In the genomic region with DNA sequence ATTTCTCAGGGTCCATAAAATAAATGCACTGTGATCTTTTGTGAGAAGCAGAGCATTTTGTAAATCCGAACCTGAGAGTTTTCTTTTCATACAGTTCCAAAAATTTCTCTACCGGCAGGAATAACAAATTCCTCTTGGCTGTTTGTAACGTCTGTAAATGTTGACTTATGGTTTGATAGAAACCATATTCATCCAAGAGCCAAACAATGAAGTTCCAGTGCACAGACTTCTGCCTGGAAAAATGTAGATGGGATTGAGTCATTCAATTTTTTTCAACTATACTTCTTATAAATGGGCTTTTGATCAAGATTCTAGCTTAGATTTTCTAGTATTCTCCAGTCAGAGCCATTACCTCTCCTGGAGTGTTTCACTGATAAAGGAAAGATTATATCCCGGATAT, we compare ENCODE assay signal across 32 cellular contexts.
"Had no signal": no experiment of that assay in that cellular context is flagged by ENCODE, and none has a peak within 500 bp of the region (broad histone marks: within the 10 kb centered on the region; RNA-seq: fewer than 3 reads in every experiment).

No MANE protein-coding gene starts in this region.

- H3K9me3 ChIP-seq: gastroesophageal sphincter, neutrophil, pancreas, prostate gland, upper lobe of left lung, vagina had no signal

- H3K27me3 ChIP-seq: gastroesophageal sphincter, hepatocyte, neutrophil, pancreas, upper lobe of left lung, vagina had no signal

- H3K27me3 Mint-ChIP-seq: activated CD4-positive, alpha-beta T cell treated with anti-CD3 and anti-CD28 coated beads, Interleukin-2, amount 10 ng/mL, durations not matched to agents 24 days and 14 days; stimulated activated naive CD8-positive, alpha-beta T cell treated with anti-CD3 and anti-CD28 coated beads, Interleukin-15, Interleukin-2, amounts not matched to agents 100 ng/mL and 50 ng/mL, for 24 hours had no signal

- H3K36me3 Mint-ChIP-seq: activated CD4-positive, alpha-beta memory T cell treated with anti-CD3 and anti-CD28 coated beads for 36 hours; brain; stimulated activated effector memory CD8-positive, alpha-beta T cell treated with anti-CD3 and anti-CD28 coated beads, Interleukin-12 subunit alpha, Interleukin-12 subunit beta, amount 100 ng/mL, for 72 hours had no signal

- H3K27ac Mint-ChIP-seq: activated CD4-positive, alpha-beta memory T cell treated with anti-CD3 and anti-CD28 coated beads for 36 hours; activated CD4-positive, alpha-beta T cell treated with anti-CD3 and anti-CD28 coated beads, Interleukin-2, amount 10 ng/mL, durations not matched to agents 24 days and 14 days; activated T-helper 1 cell treated with anti-CD3 and anti-CD28 coated beads, Interleukin-12 subunit alpha, Interleukin-12 subunit beta, Interleukin-2, Interleukin-4 antibody, amounts not matched to agents 30 ng/mL and 10 ng/mL and 1 ng/mL, durations not matched to agents 14 hours and 24 hours and 36 hours; brain; effector memory CD8-positive, alpha-beta T cell; stimulated activated effector memory CD8-positive, alpha-beta T cell treated with anti-CD3 and anti-CD28 coated beads, Interleukin-12 subunit alpha, Interleukin-12 subunit beta, amount 100 ng/mL, for 72 hours; stimulated activated naive CD8-positive, alpha-beta T cell treated with anti-CD3 and anti-CD28 coated beads, Interleukin-15, Interleukin-2, amounts not matched to agents 100 ng/mL and 50 ng/mL, for 24 hours had no signal

- H3K9me3 Mint-ChIP-seq: activated CD4-positive, alpha-beta memory T cell treated with anti-CD3 and anti-CD28 coated beads for 36 hours; activated CD4-positive, alpha-beta T cell treated with anti-CD3 and anti-CD28 coated beads, Interleukin-2, amount 10 ng/mL, durations not matched to agents 24 days and 14 days; activated T-helper 1 cell treated with anti-CD3 and anti-CD28 coated beads, Interleukin-12 subunit alpha, Interleukin-12 subunit beta, Interleukin-2, Interleukin-4 antibody, amounts not matched to agents 30 ng/mL and 10 ng/mL and 1 ng/mL, durations not matched to agents 14 hours and 24 hours and 36 hours; brain; effector memory CD8-positive, alpha-beta T cell; nephron; stimulated activated effector memory CD8-positive, alpha-beta T cell treated with anti-CD3 and anti-CD28 coated beads, Interleukin-12 subunit alpha, Interleukin-12 subunit beta, amount 100 ng/mL, for 72 hours; stimulated activated naive CD8-positive, alpha-beta T cell treated with anti-CD3 and anti-CD28 coated beads, Interleukin-15, Interleukin-2, amounts not matched to agents 100 ng/mL and 50 ng/mL, for 24 hours had no signal

- H3K27ac ChIP-seq: gastroesophageal sphincter, hepatocyte, neutrophil, pancreas, prostate gland, skin epidermis, upper lobe of left lung, vagina had no signal

- H3K4me1 ChIP-seq: gastroesophageal sphincter, pancreas, prostate gland, upper lobe of left lung, vagina had no signal

- H3K4me3 ChIP-seq: gastroesophageal sphincter, hepatocyte, pancreas, prostate gland, skin epidermis, upper lobe of left lung, vagina had no signal

- H2AFZ ChIP-seq: hepatocyte had no signal

- H3K4me1 Mint-ChIP-seq: activated CD4-positive, alpha-beta T cell treated with anti-CD3 and anti-CD28 coated beads, Interleukin-2, amount 10 ng/mL, durations not matched to agents 24 days and 14 days; nephron; stimulated activated effector memory CD8-positive, alpha-beta T cell treated with anti-CD3 and anti-CD28 coated beads, Interleukin-12 subunit alpha, Interleukin-12 subunit beta, amount 100 ng/mL, for 72 hours had no signal

- H3K4me2 ChIP-seq: hepatocyte had no signal

- H3K79me2 ChIP-seq: hepatocyte had no signal

- H3K4me3 Mint-ChIP-seq: activated CD4-positive, alpha-beta memory T cell treated with anti-CD3 and anti-CD28 coated beads for 36 hours; activated CD4-positive, alpha-beta T cell treated with anti-CD3 and anti-CD28 coated beads, Interleukin-2, amount 10 ng/mL, durations not matched to agents 24 days and 14 days; activated T-helper 1 cell treated with anti-CD3 and anti-CD28 coated beads, Interleukin-12 subunit alpha, Interleukin-12 subunit beta, Interleukin-2, Interleukin-4 antibody, amounts not matched to agents 30 ng/mL and 10 ng/mL and 1 ng/mL, durations not matched to agents 14 hours and 24 hours and 36 hours; brain; effector memory CD8-positive, alpha-beta T cell; nephron; stimulated activated effector memory CD8-positive, alpha-beta T cell treated with anti-CD3 and anti-CD28 coated beads, Interleukin-12 subunit alpha, Interleukin-12 subunit beta, amount 100 ng/mL, for 72 hours; stimulated activated naive CD8-positive, alpha-beta T cell treated with anti-CD3 and anti-CD28 coated beads, Interleukin-15, Interleukin-2, amounts not matched to agents 100 ng/mL and 50 ng/mL, for 24 hours had no signal

- DNase-seq: activated CD4-positive, alpha-beta memory T cell treated with anti-CD3 and anti-CD28 coated beads for 36 hours; activated CD4-positive, alpha-beta T cell treated with anti-CD3 and anti-CD28 coated beads, Interleukin-2, amount 10 ng/mL, durations not matched to agents 24 days and 14 days; activated CD4-positive, CD25-positive, alpha-beta regulatory T cell treated with anti-CD3 and anti-CD28 coated beads, Interleukin-2, amount 50 U/mL, for 72 hours; activated CD8-positive, alpha-beta memory T cell treated with anti-CD3 and anti-CD28 coated beads, Interleukin-2, amount 50 U/mL, for 4 hours; activated gamma-delta T cell treated with Interleukin-2 at 50 U/mL for 16 hours; activated naive CD4-positive, alpha-beta T cell treated with anti-CD3 and anti-CD28 coated beads, Interleukin-2, amount 50 U/mL, for 16 hours; activated T-cell treated with anti-CD3 and anti-CD28 coated beads, Interleukin-2, amount 50 U/mL, for 1 hour; amygdala; cortex of kidney; effector memory CD8-positive, alpha-beta T cell; erythroblast; islet precursor cell; left cardiac atrium; left ventricle myocardium superior; pancreas; retina; stimulated activated CD4-positive, alpha-beta T cell treated with anti-CD3 and anti-CD28 coated beads, Interleukin-4, amount 100 ng/mL, for 24 hours; substantia nigra; T-helper 2 cell; upper lobe of left lung had no signal

- ATAC-seq: effector memory CD8-positive, alpha-beta T cell; gastroesophageal sphincter; left cardiac atrium; left ventricle myocardium superior; pancreas; sciatic nerve; stimulated activated effector memory CD8-positive, alpha-beta T cell treated with anti-CD3 and anti-CD28 coated beads, Interleukin-12 subunit alpha, Interleukin-12 subunit beta, amount 100 ng/mL, for 72 hours had no signal

- H3K36me3 ChIP-seq: gastroesophageal sphincter, neutrophil, pancreas, prostate gland, upper lobe of left lung, vagina had no signal
